In genomic region chr18:2932247-2933181, GRCh38 we compare ENCODE assay signal across 8 cellular contexts.
DNase-seq lines count a peak whose midpoint lies in the region; ATAC-seq and TF ChIP-seq lines count a peak whose summit lies in the region.

No MANE protein-coding gene starts in this region.

- peaks cover 17 to 20% of the 10 kb centered on the region in 2 donors for H3K4me1 Mint-ChIP-seq in natural killer cell treated with Interleukin-12 subunit alpha and Interleukin-12 subunit beta and Interleukin-15 and Interleukin-18, amount 100 ng/mL, for 72 hours (ENCODE audit: low read depth in 2 of 2)

- H3K27ac Mint-ChIP-seq in natural killer cell treated with Interleukin-12 subunit alpha and Interleukin-12 subunit beta and Interleukin-15 and Interleukin-18, amount 100 ng/mL, for 72 hours = peak overlapping the region; percentile 74 to 91

- peak; percentile 80 for TF ChIP-seq CTCF in VCaP (conservative IDR thresholded peaks at IDR 0.05)

- peak; percentile 84 for DNase-seq in CD1c-positive myeloid dendritic cell (ENCODE audit: extremely low spot score)
- DNase-seq in NCI-H2029 (lab: John Stamatoyannopoulos, UW) = peak; percentile 8
- DNase-seq in natural killer cell treated with Interleukin-12 subunit alpha and Interleukin-12 subunit beta and Interleukin-15 and Interleukin-18, amount 100 ng/mL, for 72 hours (ENCODE audit: low spot score) = no peak
- no peak for DNase-seq in NK-92 treated with Interleukin-12 subunit alpha and Interleukin-12 subunit beta, amount 100 ng/mL, for 24 hours (lab: John Stamatoyannopoulos, UW)

- peak; percentile 75 for ATAC-seq in GM18517 (IDR thresholded peaks at IDR 0.05; ENCODE audit: unreplicated experiment)
- peak; percentile 37 for ATAC-seq in esophagus mucosa
- ATAC-seq in natural killer cell treated with Interleukin-12 subunit alpha and Interleukin-12 subunit beta and Interleukin-15 and Interleukin-18, amount 100 ng/mL, for 72 hours = peak in 1 of 2 donors; percentile 51
- no peak for ATAC-seq in GM21390 (IDR thresholded peaks at IDR 0.05; ENCODE audit: unreplicated experiment)

- peak overlapping the region; percentile 3 for H3K4me3 Mint-ChIP-seq in natural killer cell treated with Interleukin-12 subunit alpha and Interleukin-12 subunit beta and Interleukin-15 and Interleukin-18, amount 100 ng/mL, for 72 hours

- no peak overlapping the region for H3K27ac ChIP-seq in VCaP

- H3K36me3 Mint-ChIP-seq in natural killer cell treated with Interleukin-12 subunit alpha and Interleukin-12 subunit beta and Interleukin-15 and Interleukin-18, amount 100 ng/mL, for 72 hours = peaks cover 11% of the 10 kb centered on the region

- H3K9me3 Mint-ChIP-seq in natural killer cell treated with Interleukin-12 subunit alpha and Interleukin-12 subunit beta and Interleukin-15 and Interleukin-18, amount 100 ng/mL, for 72 hours = no peaks in the 10 kb centered on the region

- no peaks in the 10 kb centered on the region for H3K27me3 Mint-ChIP-seq in natural killer cell treated with Interleukin-12 subunit alpha and Interleukin-12 subunit beta and Interleukin-15 and Interleukin-18, amount 100 ng/mL, for 72 hours

Comparison
In these comparisons a context has a peak if more than half of its experiments do, and no peak if none do; other contexts are left out.
1. DNase-seq: peak in CD1c-positive myeloid dendritic cell (single experiment) and NCI-H2029 (single experiment); none in natural killer cell treated with Interleukin-12 subunit alpha and Interleukin-12 subunit beta and Interleukin-15 and Interleukin-18, amount 100 ng/mL, for 72 hours (single experiment) and NK-92 treated with Interleukin-12 subunit alpha and Interleukin-12 subunit beta, amount 100 ng/mL, for 24 hours (single experiment).